In genomic region chr12:63440063-63440462, GRCh38 we compare ENCODE assay signal across 29 cellular contexts.
DNase-seq lines count a peak whose midpoint lies in the region; ATAC-seq and TF ChIP-seq lines count a peak whose summit lies in the region.
"Had no signal": no experiment of that assay in that cellular context is flagged by ENCODE, and none has a peak within 500 bp of the region (broad histone marks: within the 10 kb centered on the region; RNA-seq: fewer than 3 reads in every experiment).

No MANE protein-coding gene starts in this region.

- DNase-seq in NCI-H146 treated with DMSO at 0.1 percent for 48 hours (lab: John Stamatoyannopoulos, UW; ENCODE audit: unreplicated experiment) (peak; percentile 40), astrocyte of the hippocampus (ENCODE audit: low read depth, low spot score) (peak; percentile 21), nephron progenitor cell (no peak), SKM-1 (lab: John Stamatoyannopoulos, UW; ENCODE audit: unreplicated experiment) (no peak), hepatic stellate cell (ENCODE audit: low spot score) (no peak)
- DNase-seq in activated T-cell treated with anti-CD3 and anti-CD28 coated beads, Interleukin-2, amount 50 U/mL, for 48 hours: no peak
- DNase-seq: activated CD4-positive, alpha-beta T cell treated with anti-CD3 and anti-CD28 coated beads for 1 hour; activated CD8-positive, alpha-beta T cell treated with anti-CD3 and anti-CD28 coated beads, Interleukin-2, amount 10 ng/mL, durations not matched to agents 7 days and 5 days; activated gamma-delta T cell; CD8-positive, alpha-beta memory T cell; DMS79 treated with DMSO at 0.1 percent for 48 hours; effector memory CD4-positive, alpha-beta T cell; gastrocnemius medialis; Karpas-422; mucosa of descending colon; MV-4-11; NCI-H1694; NCI-H2171 treated with DMSO at 0.1 percent for 48 hours; NCI-H82; posterior cingulate gyrus; upper lobe of left lung had no signal

- peak overlapping the region; percentile 98 for H3K27ac ChIP-seq in 22Rv1
- H3K27ac ChIP-seq: A549, gastrocnemius medialis, HL-60, upper lobe of left lung had no signal

- H3K36me3 Mint-ChIP-seq in nephron progenitor cell (ENCODE audit: low read depth): no peaks in the 10 kb centered on the region
- H3K36me3 Mint-ChIP-seq: brain; CD8-positive, alpha-beta memory T cell had no signal

- H3K27me3 Mint-ChIP-seq in nephron progenitor cell (ENCODE audit: low read depth, poor library complexity): peaks cover 7% of the 10 kb centered on the region
- H3K27me3 Mint-ChIP-seq: brain; CD8-positive, alpha-beta memory T cell had no signal

- H3K4me3 Mint-ChIP-seq in nephron progenitor cell: no peak overlapping the region
- H3K4me3 Mint-ChIP-seq: activated CD8-positive, alpha-beta T cell treated with anti-CD3 and anti-CD28 coated beads, Interleukin-2, amount 10 ng/mL, durations not matched to agents 7 days and 5 days; brain; CD8-positive, alpha-beta memory T cell had no signal

- TF ChIP-seq CTCF in 22Rv1 (IDR thresholded peaks at IDR 0.05) (no peak), nephron progenitor cell (IDR thresholded peaks at IDR 0.05) (no peak)

- H3K27ac Mint-ChIP-seq in nephron progenitor cell: peak overlapping the region; percentile 6
- H3K27ac Mint-ChIP-seq: activated CD8-positive, alpha-beta T cell treated with anti-CD3 and anti-CD28 coated beads, Interleukin-2, amount 10 ng/mL, durations not matched to agents 7 days and 5 days; brain; CD8-positive, alpha-beta memory T cell had no signal

- ATAC-seq in GM21576 (IDR thresholded peaks at IDR 0.05; ENCODE audit: unreplicated experiment): no peak
- ATAC-seq: A549; activated CD8-positive, alpha-beta T cell treated with anti-CD3 and anti-CD28 coated beads, Interleukin-2, amount 10 ng/mL, durations not matched to agents 7 days and 5 days; esophagus mucosa; gastrocnemius medialis; HCT116; mucosa of descending colon; Right ventricle myocardium inferior had no signal

- peaks cover 10% of the 10 kb centered on the region for H3K4me1 Mint-ChIP-seq in nephron progenitor cell
- H3K4me1 Mint-ChIP-seq: brain; CD8-positive, alpha-beta memory T cell had no signal

- H3K9me3 Mint-ChIP-seq in nephron progenitor cell: peaks cover 16% of the 10 kb centered on the region

Comparison
In these comparisons a context has a peak if more than half of its experiments do, and no peak if none do; other contexts are left out.
1. DNase-seq: peak in NCI-H146 treated with DMSO at 0.1 percent for 48 hours (single experiment) and astrocyte of the hippocampus (single experiment); none in nephron progenitor cell (single experiment), SKM-1 (single experiment), hepatic stellate cell (single experiment) and activated T-cell treated with anti-CD3 and anti-CD28 coated beads, Interleukin-2, amount 50 U/mL, for 48 hours (0 of 2).